ENCODE assay signal across 9 cellular contexts in genomic region chr17:18187226-18187625, GRCh38. TPM values are rescaled to one million over a fixed set of nuclear protein-coding genes. Genes with fewer than 3 reads are reported as not detected.
A peak's percentile ranks its signal among the peaks of the same experiment; 100 is the strongest.
DNase-seq lines count a peak whose midpoint lies in the region; ATAC-seq and TF ChIP-seq lines count a peak whose summit lies in the region.
"Had no signal": no experiment of that assay in that cellular context is flagged by ENCODE, and none has a peak within 500 bp of the region (broad histone marks: within the 10 kb centered on the region; RNA-seq: fewer than 3 reads in every experiment).

No MANE protein-coding gene starts in this region.

- peaks cover 51% of the 10 kb centered on the region for H3K36me3 Mint-ChIP-seq in activated CD4-positive, alpha-beta memory T cell treated with anti-CD3 and anti-CD28 coated beads for 36 hours

- H4K20me1 ChIP-seq in smooth muscle cell (ENCODE audit: low read depth), result peaks cover 81% of the 10 kb centered on the region

- H3K4me1 ChIP-seq in HAP-1 (peaks cover 21% of the 10 kb centered on the region), smooth muscle cell (ENCODE audit: low read depth) (peaks cover 35% of the 10 kb centered on the region)

- peaks cover 32% of the 10 kb centered on the region for H3F3A ChIP-seq in smooth muscle cell (ENCODE audit: low read depth)

- H3K9me3 Mint-ChIP-seq in activated CD4-positive, alpha-beta memory T cell treated with anti-CD3 and anti-CD28 coated beads for 36 hours, result no peaks in the 10 kb centered on the region

- H3K27ac ChIP-seq in smooth muscle cell (ENCODE audit: low read depth), result peak overlapping the region; percentile 97

- peak; percentile 38 to 63 for DNase-seq in HAP-1 (ENCODE audit: low spot score in 2 of 2)
- no peak for DNase-seq in activated CD4-positive, alpha-beta memory T cell treated with anti-CD3 and anti-CD28 coated beads for 36 hours
- peak; percentile 88 for DNase-seq in globus pallidus (ENCODE audit: low spot score)
- DNase-seq in smooth muscle cell (lab: John Stamatoyannopoulos, UW; ENCODE audit: unreplicated experiment), result no peak
- no peak for DNase-seq in dedifferentiated amniotic fluid mesenchymal stem cell (ENCODE audit: extremely low spot score)
- no peak for DNase-seq in NCI-H82 (lab: John Stamatoyannopoulos, UW)
- DNase-seq: activated CD8-positive, alpha-beta memory T cell treated with anti-CD3 and anti-CD28 coated beads for 24 hours had no signal

- intact Hi-C loops in activated CD4-positive, alpha-beta memory T cell treated with anti-CD3 and anti-CD28 coated beads for 36 hours (cut with micrococcal nuclease), result loop anchor here (10.0 kb wide), 2 partner anchors 232 to 668 kb away; partner anchors contain the start of gene PRPSAP2

- CTCF ChIA-PET in activated CD4-positive, alpha-beta memory T cell treated with anti-CD3 and anti-CD28 coated beads for 36 hours (lab: Charles Lee), result interaction anchor here (13.2 kb wide), 1 partner anchor 45 kb away, joined by 140 read pairs; no protein-coding TSS in a partner anchor

- no peaks in the 10 kb centered on the region for H3K9me3 ChIP-seq in HAP-1
- H3K9me3 ChIP-seq in smooth muscle cell (replicated peaks; ENCODE audit: low read depth), result no peaks in the 10 kb centered on the region

- no peak overlapping the region for H2AFZ ChIP-seq in smooth muscle cell (ENCODE audit: low read depth)

- H3K4me3 ChIP-seq in HAP-1 (peak overlapping the region; percentile 71), smooth muscle cell (peak overlapping the region; percentile 79)

- ATAC-seq in GM18858 (IDR thresholded peaks at IDR 0.05; ENCODE audit: unreplicated experiment) (no peak), GM19328 (IDR thresholded peaks at IDR 0.05; ENCODE audit: unreplicated experiment) (no peak)

- H3K27me3 ChIP-seq in HAP-1 (ENCODE audit: low read depth) (no peaks in the 10 kb centered on the region), smooth muscle cell (ENCODE audit: low read depth) (no peaks in the 10 kb centered on the region)

- peaks cover 56% of the 10 kb centered on the region for H3K4me1 Mint-ChIP-seq in activated CD4-positive, alpha-beta memory T cell treated with anti-CD3 and anti-CD28 coated beads for 36 hours (ENCODE audit: low read depth)

- no peaks in the 10 kb centered on the region for H3K27me3 Mint-ChIP-seq in activated CD4-positive, alpha-beta memory T cell treated with anti-CD3 and anti-CD28 coated beads for 36 hours

- H3K36me3 ChIP-seq in HAP-1 (replicated peaks), result peaks cover 46% of the 10 kb centered on the region
- H3K36me3 ChIP-seq in smooth muscle cell (ENCODE audit: low read depth), result no peaks in the 10 kb centered on the region

- H3K4me3 Mint-ChIP-seq in activated CD4-positive, alpha-beta memory T cell treated with anti-CD3 and anti-CD28 coated beads for 36 hours, result peak overlapping the region; percentile 91

- no peak for TF ChIP-seq CTCF in smooth muscle cell (IDR thresholded peaks at IDR 0.05; ENCODE audit: borderline replicate concordance, insufficient read depth, poor library complexity, severe bottlenecking)

- peaks cover 85% of the 10 kb centered on the region for H3K79me2 ChIP-seq in smooth muscle cell (ENCODE audit: low read depth)

- H3K4me2 ChIP-seq in smooth muscle cell, result peak overlapping the region; percentile 92

- peak overlapping the region; percentile 64 for H3K27ac Mint-ChIP-seq in activated CD4-positive, alpha-beta memory T cell treated with anti-CD3 and anti-CD28 coated beads for 36 hours

- peak overlapping the region; percentile 99 for H3K9ac ChIP-seq in smooth muscle cell (ENCODE audit: low read depth)

- 36% methylated on average over 2 of the region's 2 CpGs for WGBS in smooth muscle cell (ENCODE audit: low lambda C conversion rate)

- POLR2A ChIA-PET in activated CD4-positive, alpha-beta memory T cell treated with anti-CD3 and anti-CD28 coated beads for 36 hours (lab: Charles Lee), result no interaction called here

- in situ Hi-C loops in HAP-1 (cut with MboI; ENCODE audit: low sequenced_read_pairs), result no loop called here

RNA-seq across cellular contexts. Expression of gene ALKBH5, which starts 3.6 kb away (rescaled TPM):
- total RNA-seq in activated CD4-positive, alpha-beta memory T cell treated with anti-CD3 and anti-CD28 coated beads for 36 hours, result 100 to 1,000 TPM; 122 to 127 TPM
- 93.1 and 97.9 TPM in 2 replicates for total RNA-seq in smooth muscle cell
- polyA plus RNA-seq in smooth muscle cell, result 114 and 119 TPM in 2 replicates

RNA-seq across cellular contexts. Expression of gene LLGL1, which starts 38.2 kb away (rescaled TPM):
- 10 to 100 TPM; 27.3 to 27.5 TPM for total RNA-seq in activated CD4-positive, alpha-beta memory T cell treated with anti-CD3 and anti-CD28 coated beads for 36 hours
- 37.3 and 37.7 TPM in 2 replicates for total RNA-seq in smooth muscle cell
- polyA plus RNA-seq in smooth muscle cell, result 6.7 and 8.5 TPM in 2 replicates

Comparison
In these comparisons a context has a peak if more than half of its experiments do, and no peak if none do; other contexts are left out.
1. DNase-seq: peak in HAP-1 (2 of 2) and globus pallidus (single experiment); none in activated CD4-positive, alpha-beta memory T cell treated with anti-CD3 and anti-CD28 coated beads for 36 hours (single experiment), smooth muscle cell (single experiment), dedifferentiated amniotic fluid mesenchymal stem cell (single experiment) and NCI-H82 (single experiment).